7 cellular contexts compared by ENCODE assay signal in genomic region chr3:58214484-58215316, GRCh38. TPM values are rescaled to one million over a fixed set of nuclear protein-coding genes. Genes with fewer than 3 reads are reported as not detected.
DNase-seq lines count a peak whose midpoint lies in the region; ATAC-seq, FAIRE-seq and TF ChIP-seq lines count a peak whose summit lies in the region.

No MANE protein-coding gene starts in this region.

- peak; percentile 75 for ATAC-seq in GM21619 (IDR thresholded peaks at IDR 0.05; ENCODE audit: unreplicated experiment)
- ATAC-seq in activated naive CD8-positive, alpha-beta T cell treated with anti-CD3 and anti-CD28 coated beads, Interleukin-2, amount 10 ng/mL, durations not matched to agents 7 days and 5 days (ENCODE audit: low read depth) = peak; percentile 82

- POLR2A ChIA-PET in activated naive CD8-positive, alpha-beta T cell treated with anti-CD3 and anti-CD28 coated beads, Interleukin-2, amount 10 ng/mL, durations not matched to agents 7 days and 5 days (lab: Charles Lee) = interaction anchor here (0.5 kb wide), 1 partner anchor 20 kb away, joined by 3 read pairs; no protein-coding TSS in a partner anchor

- H3K36me3 Mint-ChIP-seq in IgD-negative memory B cell = no peaks in the 10 kb centered on the region
- H3K36me3 Mint-ChIP-seq in activated naive CD8-positive, alpha-beta T cell treated with anti-CD3 and anti-CD28 coated beads, Interleukin-2, amount 10 ng/mL, durations not matched to agents 7 days and 5 days = no peaks in the 10 kb centered on the region

- H2AFZ ChIP-seq in smooth muscle cell (ENCODE audit: low read depth) = no peak overlapping the region

- H3K9me3 ChIP-seq in smooth muscle cell (replicated peaks; ENCODE audit: low read depth) = no peaks in the 10 kb centered on the region

- H3K4me1 Mint-ChIP-seq in IgD-negative memory B cell = peaks cover 23 to 55% (median 45%) of the 10 kb centered on the region in 3 donors
- peaks cover 8% of the 10 kb centered on the region for H3K4me1 Mint-ChIP-seq in activated naive CD8-positive, alpha-beta T cell treated with anti-CD3 and anti-CD28 coated beads, Interleukin-2, amount 10 ng/mL, durations not matched to agents 7 days and 5 days

- no peaks in the 10 kb centered on the region for H3K36me3 ChIP-seq in smooth muscle cell (ENCODE audit: low read depth)

- no peak for TF ChIP-seq CTCF in smooth muscle cell (IDR thresholded peaks at IDR 0.05; ENCODE audit: borderline replicate concordance, insufficient read depth, poor library complexity, severe bottlenecking)

- H3K4me3 ChIP-seq in smooth muscle cell = no peak overlapping the region

- H3K27me3 ChIP-seq in smooth muscle cell (ENCODE audit: low read depth) = no peaks in the 10 kb centered on the region

- DNase-seq in GM18507 (ENCODE audit: extremely low spot score, insufficient read length, low read depth) (peak; percentile 36), HK-2 (ENCODE audit: unreplicated experiment) (no peak), smooth muscle cell (lab: John Stamatoyannopoulos, UW; ENCODE audit: unreplicated experiment) (no peak)
- no peak for DNase-seq in activated naive CD8-positive, alpha-beta T cell treated with anti-CD3 and anti-CD28 coated beads, Interleukin-2, amount 10 ng/mL, durations not matched to agents 7 days and 5 days
- peak; percentile 75 for DNase-seq in stimulated activated CD4-positive, alpha-beta T cell treated with anti-CD3 and anti-CD28 coated beads, Interleukin-1b, Interleukin-23, amount 100 ng/mL, for 48 hours

- no peak overlapping the region for H3K4me2 ChIP-seq in smooth muscle cell

- H3K27ac ChIP-seq in smooth muscle cell (ENCODE audit: low read depth) = no peak overlapping the region

- H3K79me2 ChIP-seq in smooth muscle cell (ENCODE audit: low read depth) = no peaks in the 10 kb centered on the region

- no peaks in the 10 kb centered on the region for H4K20me1 ChIP-seq in smooth muscle cell (ENCODE audit: low read depth)

- peaks cover 5% of the 10 kb centered on the region for H3K4me1 ChIP-seq in smooth muscle cell (ENCODE audit: low read depth)

- 76% methylated on average over 7 of the region's 7 CpGs for WGBS in smooth muscle cell (ENCODE audit: low lambda C conversion rate)

- H3K27me3 Mint-ChIP-seq in IgD-negative memory B cell = no peaks in the 10 kb centered on the region
- H3K27me3 Mint-ChIP-seq in activated naive CD8-positive, alpha-beta T cell treated with anti-CD3 and anti-CD28 coated beads, Interleukin-2, amount 10 ng/mL, durations not matched to agents 7 days and 5 days = peaks cover 10% of the 10 kb centered on the region

- H3K9me3 Mint-ChIP-seq in IgD-negative memory B cell = no peaks in the 10 kb centered on the region
- no peaks in the 10 kb centered on the region for H3K9me3 Mint-ChIP-seq in activated naive CD8-positive, alpha-beta T cell treated with anti-CD3 and anti-CD28 coated beads, Interleukin-2, amount 10 ng/mL, durations not matched to agents 7 days and 5 days

- H3F3A ChIP-seq in smooth muscle cell (ENCODE audit: low read depth) = no peaks in the 10 kb centered on the region

- H3K27ac Mint-ChIP-seq in IgD-negative memory B cell = peak overlapping the region; percentile 90 to 99 (median 93)
- H3K27ac Mint-ChIP-seq in activated naive CD8-positive, alpha-beta T cell treated with anti-CD3 and anti-CD28 coated beads, Interleukin-2, amount 10 ng/mL, durations not matched to agents 7 days and 5 days = peak overlapping the region; percentile 17

- peak overlapping the region; percentile 6 to 88 (median 60) for H3K4me3 Mint-ChIP-seq in IgD-negative memory B cell
- H3K4me3 Mint-ChIP-seq in activated naive CD8-positive, alpha-beta T cell treated with anti-CD3 and anti-CD28 coated beads, Interleukin-2, amount 10 ng/mL, durations not matched to agents 7 days and 5 days = peak overlapping the region; percentile 15

- peak; percentile 99 for FAIRE-seq in GM18507 (lab: Jason Lieb, UNC)

- no peak overlapping the region for H3K9ac ChIP-seq in smooth muscle cell (ENCODE audit: low read depth)

RNA-seq across cellular contexts. Expression of gene DNASE1L3, which starts 3.9 kb away (rescaled TPM):
- polyA plus RNA-seq in IgD-negative memory B cell = 1.7 TPM
- not detected for total RNA-seq in activated naive CD8-positive, alpha-beta T cell treated with anti-CD3 and anti-CD28 coated beads, Interleukin-2, amount 10 ng/mL, durations not matched to agents 7 days and 5 days
- total RNA-seq in smooth muscle cell = 0.63 TPM in 1 of 2 replicates, not detected in the other
- polyA plus RNA-seq in smooth muscle cell = 1.1 and 2.0 TPM in 2 replicates

RNA-seq across cellular contexts. Expression of gene ABHD6, which starts 22.9 kb away (rescaled TPM):
- polyA plus RNA-seq in IgD-negative memory B cell (11.0 TPM), smooth muscle cell (3.9 and 8.8 TPM in 2 replicates)
- 1 to 10 TPM; 4.4 to 5.3 TPM for total RNA-seq in activated naive CD8-positive, alpha-beta T cell treated with anti-CD3 and anti-CD28 coated beads, Interleukin-2, amount 10 ng/mL, durations not matched to agents 7 days and 5 days
- total RNA-seq in smooth muscle cell = 5.6 and 7.1 TPM in 2 replicates

Comparison
In these comparisons a context has a peak if more than half of its experiments do, and no peak if none do; other contexts are left out.
1. DNase-seq: peak in GM18507 (single experiment) and stimulated activated CD4-positive, alpha-beta T cell treated with anti-CD3 and anti-CD28 coated beads, Interleukin-1b, Interleukin-23, amount 100 ng/mL, for 48 hours (single experiment); none in activated naive CD8-positive, alpha-beta T cell treated with anti-CD3 and anti-CD28 coated beads, Interleukin-2, amount 10 ng/mL, durations not matched to agents 7 days and 5 days (single experiment), HK-2 (single experiment) and smooth muscle cell (single experiment).